10 cellular contexts compared by ENCODE assay signal in the genomic region with DNA sequence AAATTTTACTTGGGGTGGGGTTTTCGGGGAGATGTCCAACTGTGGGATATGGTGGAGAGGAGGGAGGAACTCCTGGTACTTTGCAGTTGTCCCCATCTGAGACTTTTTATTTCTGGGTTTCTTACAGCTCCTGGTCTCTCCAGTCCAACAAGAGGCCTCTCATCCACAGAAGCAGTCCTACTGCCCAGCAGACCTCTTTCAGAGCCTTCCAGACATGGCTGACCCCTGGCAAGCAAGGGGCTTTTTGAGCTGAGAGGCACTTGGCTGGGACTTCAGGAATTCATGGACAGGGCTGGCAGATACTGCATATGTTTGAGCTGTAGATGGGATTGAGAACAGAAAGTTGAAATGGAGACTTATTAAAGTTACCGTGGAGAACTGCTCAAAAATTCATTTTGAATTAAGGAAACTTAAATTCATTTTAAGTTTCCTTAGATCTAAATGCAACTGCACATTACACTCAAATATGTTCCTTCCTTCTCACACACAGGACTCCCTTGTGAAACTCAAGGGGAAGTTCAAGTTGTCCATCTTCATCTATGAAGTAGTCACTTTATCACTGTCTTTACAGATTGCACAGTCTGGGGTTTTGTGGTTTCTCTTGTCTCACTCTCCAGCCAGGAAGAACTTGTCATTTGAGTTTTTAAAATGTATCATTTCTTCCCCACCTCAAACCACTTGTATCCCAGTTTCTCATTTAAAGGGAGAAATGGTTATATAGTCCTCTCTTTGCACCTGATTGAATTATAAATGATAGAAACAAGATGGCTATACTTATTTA. TPM values are rescaled to one million over a fixed set of nuclear protein-coding genes. Genes with fewer than 3 reads are reported as not detected.
DNase-seq lines count a peak whose midpoint lies in the region; ATAC-seq and TF ChIP-seq lines count a peak whose summit lies in the region.
"Had no signal": no experiment of that assay in that cellular context is flagged by ENCODE, and none has a peak within 500 bp of the region (broad histone marks: within the 10 kb centered on the region; RNA-seq: fewer than 3 reads in every experiment).

No MANE protein-coding gene starts in this region.

- no TSS peak for BruUV-seq in A673 (replicated peaks; lab: Mats Ljungman, UMichigan)

- POLR2A ChIA-PET in activated CD4-positive, alpha-beta memory T cell treated with anti-CD3 and anti-CD28 coated beads for 36 hours (lab: Charles Lee), result interaction anchor here (0.5 to 1.2 kb wide), 3 partner anchors 55 to 364 kb away, joined by 3 read pairs; a partner anchor contains a TSS
- POLR2A ChIA-PET in A673 (lab: Charles Lee; ENCODE audit: low non-redundant PET), result no interaction called here

- no peaks in the 10 kb centered on the region for H3K9me3 ChIP-seq in A673 (ENCODE audit: low read depth, low read length, poor library complexity, severe bottlenecking)

- H3K4me1 ChIP-seq in A673 (ENCODE audit: insufficient read depth, low read length, poor library complexity, severe bottlenecking), result peaks cover 7% of the 10 kb centered on the region

- CTCF ChIA-PET in activated CD4-positive, alpha-beta memory T cell treated with anti-CD3 and anti-CD28 coated beads for 36 hours (lab: Charles Lee), result interaction anchor here (1.0 to 1.2 kb wide), 2 partner anchors 55 to 368 kb away, joined by 3 to 5 read pairs; no protein-coding TSS in a partner anchor
- CTCF ChIA-PET in A673 (lab: Charles Lee), result no interaction called here

- no peak for ATAC-seq in GM19452 (IDR thresholded peaks at IDR 0.05; ENCODE audit: unreplicated experiment)

- H3K36me3 ChIP-seq in A673 (ENCODE audit: insufficient read depth, low read length, poor library complexity, severe bottlenecking), result no peaks in the 10 kb centered on the region

- H3K9me3 Mint-ChIP-seq in activated CD4-positive, alpha-beta memory T cell treated with anti-CD3 and anti-CD28 coated beads for 36 hours, result no peaks in the 10 kb centered on the region

- intact Hi-C loops in activated CD4-positive, alpha-beta memory T cell treated with anti-CD3 and anti-CD28 coated beads for 36 hours (cut with micrococcal nuclease), result loop anchor here (2.0 kb wide), 1 partner anchor 56 kb away; a partner anchor contains a TSS
- intact Hi-C loops in A673 (cut with micrococcal nuclease; ENCODE audit: unreplicated experiment), result no loop called here

- peaks cover 30% of the 10 kb centered on the region for H3K4me1 Mint-ChIP-seq in activated CD4-positive, alpha-beta memory T cell treated with anti-CD3 and anti-CD28 coated beads for 36 hours (ENCODE audit: low read depth)

- no peak for TF ChIP-seq CTCF in A673 (conservative IDR thresholded peaks at IDR 0.05; ENCODE audit: low read depth, low read length)

- no peaks in the 10 kb centered on the region for H3K36me3 Mint-ChIP-seq in activated CD4-positive, alpha-beta memory T cell treated with anti-CD3 and anti-CD28 coated beads for 36 hours

- no peak overlapping the region for H3K4me3 Mint-ChIP-seq in activated CD4-positive, alpha-beta memory T cell treated with anti-CD3 and anti-CD28 coated beads for 36 hours

- H3K27ac Mint-ChIP-seq in activated CD4-positive, alpha-beta memory T cell treated with anti-CD3 and anti-CD28 coated beads for 36 hours, result no peak overlapping the region

- no peak overlapping the region for H3K4me3 ChIP-seq in A673 (ENCODE audit: low read depth, low read length, poor library complexity, severe bottlenecking)

- DNase-seq in GDM1 (lab: John Stamatoyannopoulos, UW) (peak; percentile 77), NOMO-1 treated with dmso at 0.1 percent for 144 hours (lab: John Stamatoyannopoulos, UW; ENCODE audit: unreplicated experiment) (peak; percentile 83), cerebellar cortex (ENCODE audit: low spot score) (peak; percentile 39), renal cortical epithelial cell (ENCODE audit: low read depth) (peak; percentile 20), NCI-H1105 (lab: John Stamatoyannopoulos, UW) (no peak), A673 (ENCODE audit: low spot score) (no peak)
- no peak for DNase-seq in activated CD4-positive, alpha-beta memory T cell treated with anti-CD3 and anti-CD28 coated beads for 36 hours
- DNase-seq: activated CD8-positive, alpha-beta memory T cell treated with anti-CD3 and anti-CD28 coated beads, Interleukin-2, amount 50 U/mL, for 48 hours; NCI-H510A had no signal

- no peaks in the 10 kb centered on the region for H3K27me3 Mint-ChIP-seq in activated CD4-positive, alpha-beta memory T cell treated with anti-CD3 and anti-CD28 coated beads for 36 hours

- H3K27me3 ChIP-seq in A673 (replicated peaks; ENCODE audit: insufficient read depth, low read depth, low read length, poor library complexity), result no peaks in the 10 kb centered on the region

- H3K27ac ChIP-seq in A673 (ENCODE audit: low read depth, low read length, poor library complexity, severe bottlenecking), result no peak overlapping the region

RNA-seq across cellular contexts. Expression of a gene that starts 40.7 kb away (rescaled TPM):
- total RNA-seq in renal cortical epithelial cell (not detected in 2 replicates), A673 (2021) (not detected in 2 replicates)
- not detected for total RNA-seq in activated CD4-positive, alpha-beta memory T cell treated with anti-CD3 and anti-CD28 coated beads for 36 hours

RNA-seq across cellular contexts. Expression of a gene that starts 56.6 kb away (rescaled TPM):
- total RNA-seq in renal cortical epithelial cell (180 and 272 TPM in 2 replicates), A673 (2021) (76.9 and 78.3 TPM in 2 replicates)
- 100 to 1,000 TPM; 134 to 139 TPM for total RNA-seq in activated CD4-positive, alpha-beta memory T cell treated with anti-CD3 and anti-CD28 coated beads for 36 hours

Comparison
In these comparisons a context has a peak if more than half of its experiments do, and no peak if none do; other contexts are left out.
1. DNase-seq: peak in GDM1 (single experiment), NOMO-1 treated with dmso at 0.1 percent for 144 hours (single experiment), cerebellar cortex (single experiment) and renal cortical epithelial cell (single experiment); none in activated CD4-positive, alpha-beta memory T cell treated with anti-CD3 and anti-CD28 coated beads for 36 hours (single experiment), NCI-H1105 (single experiment) and A673 (single experiment).